Comparison of ENCODE assay signal across 2 cellular contexts in the genomic region with DNA sequence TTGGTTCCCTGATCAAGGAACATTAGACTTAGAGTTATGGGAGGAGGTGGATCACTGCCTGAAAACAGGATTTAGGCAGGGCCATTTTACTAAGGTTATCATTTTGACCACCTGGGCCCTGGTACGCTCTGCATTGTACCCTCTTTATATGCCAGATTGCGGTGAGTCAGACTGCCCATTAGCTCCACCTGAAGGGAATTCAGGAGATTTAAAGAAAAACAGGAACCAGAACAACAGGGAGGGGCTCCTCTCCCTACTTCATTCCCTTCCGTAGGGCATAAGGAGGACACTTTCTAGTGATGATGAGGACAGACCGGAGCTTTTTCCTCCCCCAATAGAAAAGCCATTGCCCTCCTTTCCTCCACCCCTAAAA.
TF ChIP-seq lines count a peak whose summit lies in the region.

No MANE protein-coding gene starts in this region.

TF ChIP-seq in GM23338, 12 proteins besides CTCF, POLR2A, EP300 and RAD21 (continued from another document):
- TF ChIP-seq, protein P1, sequence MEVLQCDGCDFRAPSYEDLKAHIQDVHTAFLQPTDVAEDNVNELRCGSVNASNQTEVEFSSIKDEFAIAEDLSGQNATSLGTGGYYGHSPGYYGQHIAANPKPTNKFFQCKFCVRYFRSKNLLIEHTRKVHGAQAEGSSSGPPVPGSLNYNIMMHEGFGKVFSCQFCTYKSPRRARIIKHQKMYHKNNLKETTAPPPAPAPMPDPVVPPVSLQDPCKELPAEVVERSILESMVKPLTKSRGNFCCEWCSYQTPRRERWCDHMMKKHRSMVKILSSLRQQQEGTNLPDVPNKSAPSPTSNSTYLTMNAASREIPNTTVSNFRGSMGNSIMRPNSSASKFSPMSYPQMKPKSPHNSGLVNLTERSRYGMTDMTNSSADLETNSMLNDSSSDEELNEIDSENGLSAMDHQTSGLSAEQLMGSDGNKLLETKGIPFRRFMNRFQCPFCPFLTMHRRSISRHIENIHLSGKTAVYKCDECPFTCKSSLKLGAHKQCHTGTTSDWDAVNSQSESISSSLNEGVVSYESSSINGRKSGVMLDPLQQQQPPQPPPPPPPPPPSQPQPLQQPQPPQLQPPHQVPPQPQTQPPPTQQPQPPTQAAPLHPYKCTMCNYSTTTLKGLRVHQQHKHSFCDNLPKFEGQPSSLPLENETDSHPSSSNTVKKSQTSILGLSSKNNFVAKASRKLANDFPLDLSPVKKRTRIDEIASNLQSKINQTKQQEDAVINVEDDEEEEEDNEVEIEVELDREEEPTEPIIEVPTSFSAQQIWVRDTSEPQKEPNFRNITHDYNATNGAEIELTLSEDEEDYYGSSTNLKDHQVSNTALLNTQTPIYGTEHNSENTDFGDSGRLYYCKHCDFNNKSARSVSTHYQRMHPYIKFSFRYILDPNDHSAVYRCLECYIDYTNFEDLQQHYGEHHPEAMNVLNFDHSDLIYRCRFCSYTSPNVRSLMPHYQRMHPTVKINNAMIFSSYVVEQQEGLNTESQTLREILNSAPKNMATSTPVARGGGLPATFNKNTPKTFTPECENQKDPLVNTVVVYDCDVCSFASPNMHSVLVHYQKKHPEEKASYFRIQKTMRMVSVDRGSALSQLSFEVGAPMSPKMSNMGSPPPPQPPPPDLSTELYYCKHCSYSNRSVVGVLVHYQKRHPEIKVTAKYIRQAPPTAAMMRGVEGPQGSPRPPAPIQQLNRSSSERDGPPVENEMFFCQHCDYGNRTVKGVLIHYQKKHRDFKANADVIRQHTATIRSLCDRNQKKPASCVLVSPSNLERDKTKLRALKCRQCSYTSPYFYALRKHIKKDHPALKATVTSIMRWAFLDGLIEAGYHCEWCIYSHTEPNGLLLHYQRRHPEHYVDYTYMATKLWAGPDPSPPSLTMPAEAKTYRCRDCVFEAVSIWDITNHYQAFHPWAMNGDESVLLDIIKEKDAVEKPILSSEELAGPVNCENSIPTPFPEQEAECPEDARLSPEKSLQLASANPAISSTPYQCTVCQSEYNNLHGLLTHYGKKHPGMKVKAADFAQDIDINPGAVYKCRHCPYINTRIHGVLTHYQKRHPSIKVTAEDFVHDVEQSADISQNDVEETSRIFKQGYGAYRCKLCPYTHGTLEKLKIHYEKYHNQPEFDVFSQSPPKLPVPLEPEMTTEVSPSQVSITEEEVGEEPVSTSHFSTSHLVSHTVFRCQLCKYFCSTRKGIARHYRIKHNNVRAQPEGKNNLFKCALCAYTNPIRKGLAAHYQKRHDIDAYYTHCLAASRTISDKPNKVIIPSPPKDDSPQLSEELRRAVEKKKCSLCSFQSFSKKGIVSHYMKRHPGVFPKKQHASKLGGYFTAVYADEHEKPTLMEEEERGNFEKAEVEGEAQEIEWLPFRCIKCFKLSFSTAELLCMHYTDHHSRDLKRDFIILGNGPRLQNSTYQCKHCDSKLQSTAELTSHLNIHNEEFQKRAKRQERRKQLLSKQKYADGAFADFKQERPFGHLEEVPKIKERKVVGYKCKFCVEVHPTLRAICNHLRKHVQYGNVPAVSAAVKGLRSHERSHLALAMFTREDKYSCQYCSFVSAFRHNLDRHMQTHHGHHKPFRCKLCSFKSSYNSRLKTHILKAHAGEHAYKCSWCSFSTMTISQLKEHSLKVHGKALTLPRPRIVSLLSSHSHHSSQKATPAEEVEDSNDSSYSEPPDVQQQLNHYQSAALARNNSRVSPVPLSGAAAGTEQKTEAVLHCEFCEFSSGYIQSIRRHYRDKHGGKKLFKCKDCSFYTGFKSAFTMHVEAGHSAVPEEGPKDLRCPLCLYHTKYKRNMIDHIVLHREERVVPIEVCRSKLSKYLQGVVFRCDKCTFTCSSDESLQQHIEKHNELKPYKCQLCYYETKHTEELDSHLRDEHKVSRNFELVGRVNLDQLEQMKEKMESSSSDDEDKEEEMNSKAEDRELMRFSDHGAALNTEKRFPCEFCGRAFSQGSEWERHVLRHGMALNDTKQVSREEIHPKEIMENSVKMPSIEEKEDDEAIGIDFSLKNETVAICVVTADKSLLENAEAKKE (CRISPR knock-in tag; IDR thresholded peaks at IDR 0.05), result no peak
- TF ChIP-seq, protein P2, sequence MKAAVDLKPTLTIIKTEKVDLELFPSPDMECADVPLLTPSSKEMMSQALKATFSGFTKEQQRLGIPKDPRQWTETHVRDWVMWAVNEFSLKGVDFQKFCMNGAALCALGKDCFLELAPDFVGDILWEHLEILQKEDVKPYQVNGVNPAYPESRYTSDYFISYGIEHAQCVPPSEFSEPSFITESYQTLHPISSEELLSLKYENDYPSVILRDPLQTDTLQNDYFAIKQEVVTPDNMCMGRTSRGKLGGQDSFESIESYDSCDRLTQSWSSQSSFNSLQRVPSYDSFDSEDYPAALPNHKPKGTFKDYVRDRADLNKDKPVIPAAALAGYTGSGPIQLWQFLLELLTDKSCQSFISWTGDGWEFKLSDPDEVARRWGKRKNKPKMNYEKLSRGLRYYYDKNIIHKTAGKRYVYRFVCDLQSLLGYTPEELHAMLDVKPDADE (IDR thresholded peaks at IDR 0.05), result no peak
- TF ChIP-seq, protein P3, sequence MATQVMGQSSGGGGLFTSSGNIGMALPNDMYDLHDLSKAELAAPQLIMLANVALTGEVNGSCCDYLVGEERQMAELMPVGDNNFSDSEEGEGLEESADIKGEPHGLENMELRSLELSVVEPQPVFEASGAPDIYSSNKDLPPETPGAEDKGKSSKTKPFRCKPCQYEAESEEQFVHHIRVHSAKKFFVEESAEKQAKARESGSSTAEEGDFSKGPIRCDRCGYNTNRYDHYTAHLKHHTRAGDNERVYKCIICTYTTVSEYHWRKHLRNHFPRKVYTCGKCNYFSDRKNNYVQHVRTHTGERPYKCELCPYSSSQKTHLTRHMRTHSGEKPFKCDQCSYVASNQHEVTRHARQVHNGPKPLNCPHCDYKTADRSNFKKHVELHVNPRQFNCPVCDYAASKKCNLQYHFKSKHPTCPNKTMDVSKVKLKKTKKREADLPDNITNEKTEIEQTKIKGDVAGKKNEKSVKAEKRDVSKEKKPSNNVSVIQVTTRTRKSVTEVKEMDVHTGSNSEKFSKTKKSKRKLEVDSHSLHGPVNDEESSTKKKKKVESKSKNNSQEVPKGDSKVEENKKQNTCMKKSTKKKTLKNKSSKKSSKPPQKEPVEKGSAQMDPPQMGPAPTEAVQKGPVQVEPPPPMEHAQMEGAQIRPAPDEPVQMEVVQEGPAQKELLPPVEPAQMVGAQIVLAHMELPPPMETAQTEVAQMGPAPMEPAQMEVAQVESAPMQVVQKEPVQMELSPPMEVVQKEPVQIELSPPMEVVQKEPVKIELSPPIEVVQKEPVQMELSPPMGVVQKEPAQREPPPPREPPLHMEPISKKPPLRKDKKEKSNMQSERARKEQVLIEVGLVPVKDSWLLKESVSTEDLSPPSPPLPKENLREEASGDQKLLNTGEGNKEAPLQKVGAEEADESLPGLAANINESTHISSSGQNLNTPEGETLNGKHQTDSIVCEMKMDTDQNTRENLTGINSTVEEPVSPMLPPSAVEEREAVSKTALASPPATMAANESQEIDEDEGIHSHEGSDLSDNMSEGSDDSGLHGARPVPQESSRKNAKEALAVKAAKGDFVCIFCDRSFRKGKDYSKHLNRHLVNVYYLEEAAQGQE (IDR thresholded peaks at IDR 0.05; ENCODE audit: unreplicated experiment), result no peak
- no peak for TF ChIP-seq CREB1 (CRISPR knock-in tag; IDR thresholded peaks at IDR 0.05; ENCODE audit: low read depth)

TF ChIP-seq in WTC11, 78 proteins besides CTCF, POLR2A, EP300 and RAD21 (continued from another document and continues in another):
- TF ChIP-seq, protein P4, sequence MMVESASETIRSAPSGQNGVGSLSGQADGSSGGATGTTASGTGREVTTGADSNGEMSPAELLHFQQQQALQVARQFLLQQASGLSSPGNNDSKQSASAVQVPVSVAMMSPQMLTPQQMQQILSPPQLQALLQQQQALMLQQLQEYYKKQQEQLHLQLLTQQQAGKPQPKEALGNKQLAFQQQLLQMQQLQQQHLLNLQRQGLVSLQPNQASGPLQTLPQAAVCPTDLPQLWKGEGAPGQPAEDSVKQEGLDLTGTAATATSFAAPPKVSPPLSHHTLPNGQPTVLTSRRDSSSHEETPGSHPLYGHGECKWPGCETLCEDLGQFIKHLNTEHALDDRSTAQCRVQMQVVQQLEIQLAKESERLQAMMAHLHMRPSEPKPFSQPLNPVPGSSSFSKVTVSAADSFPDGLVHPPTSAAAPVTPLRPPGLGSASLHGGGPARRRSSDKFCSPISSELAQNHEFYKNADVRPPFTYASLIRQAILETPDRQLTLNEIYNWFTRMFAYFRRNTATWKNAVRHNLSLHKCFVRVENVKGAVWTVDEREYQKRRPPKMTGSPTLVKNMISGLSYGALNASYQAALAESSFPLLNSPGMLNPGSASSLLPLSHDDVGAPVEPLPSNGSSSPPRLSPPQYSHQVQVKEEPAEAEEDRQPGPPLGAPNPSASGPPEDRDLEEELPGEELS (CRISPR knock-in tag; IDR thresholded peaks at IDR 0.05), result no peak
- TF ChIP-seq, protein P5, sequence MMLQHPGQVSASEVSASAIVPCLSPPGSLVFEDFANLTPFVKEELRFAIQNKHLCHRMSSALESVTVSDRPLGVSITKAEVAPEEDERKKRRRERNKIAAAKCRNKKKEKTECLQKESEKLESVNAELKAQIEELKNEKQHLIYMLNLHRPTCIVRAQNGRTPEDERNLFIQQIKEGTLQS (CRISPR knock-in tag; conservative IDR thresholded peaks at IDR 0.05), result no peak
- TF ChIP-seq, protein P6, sequence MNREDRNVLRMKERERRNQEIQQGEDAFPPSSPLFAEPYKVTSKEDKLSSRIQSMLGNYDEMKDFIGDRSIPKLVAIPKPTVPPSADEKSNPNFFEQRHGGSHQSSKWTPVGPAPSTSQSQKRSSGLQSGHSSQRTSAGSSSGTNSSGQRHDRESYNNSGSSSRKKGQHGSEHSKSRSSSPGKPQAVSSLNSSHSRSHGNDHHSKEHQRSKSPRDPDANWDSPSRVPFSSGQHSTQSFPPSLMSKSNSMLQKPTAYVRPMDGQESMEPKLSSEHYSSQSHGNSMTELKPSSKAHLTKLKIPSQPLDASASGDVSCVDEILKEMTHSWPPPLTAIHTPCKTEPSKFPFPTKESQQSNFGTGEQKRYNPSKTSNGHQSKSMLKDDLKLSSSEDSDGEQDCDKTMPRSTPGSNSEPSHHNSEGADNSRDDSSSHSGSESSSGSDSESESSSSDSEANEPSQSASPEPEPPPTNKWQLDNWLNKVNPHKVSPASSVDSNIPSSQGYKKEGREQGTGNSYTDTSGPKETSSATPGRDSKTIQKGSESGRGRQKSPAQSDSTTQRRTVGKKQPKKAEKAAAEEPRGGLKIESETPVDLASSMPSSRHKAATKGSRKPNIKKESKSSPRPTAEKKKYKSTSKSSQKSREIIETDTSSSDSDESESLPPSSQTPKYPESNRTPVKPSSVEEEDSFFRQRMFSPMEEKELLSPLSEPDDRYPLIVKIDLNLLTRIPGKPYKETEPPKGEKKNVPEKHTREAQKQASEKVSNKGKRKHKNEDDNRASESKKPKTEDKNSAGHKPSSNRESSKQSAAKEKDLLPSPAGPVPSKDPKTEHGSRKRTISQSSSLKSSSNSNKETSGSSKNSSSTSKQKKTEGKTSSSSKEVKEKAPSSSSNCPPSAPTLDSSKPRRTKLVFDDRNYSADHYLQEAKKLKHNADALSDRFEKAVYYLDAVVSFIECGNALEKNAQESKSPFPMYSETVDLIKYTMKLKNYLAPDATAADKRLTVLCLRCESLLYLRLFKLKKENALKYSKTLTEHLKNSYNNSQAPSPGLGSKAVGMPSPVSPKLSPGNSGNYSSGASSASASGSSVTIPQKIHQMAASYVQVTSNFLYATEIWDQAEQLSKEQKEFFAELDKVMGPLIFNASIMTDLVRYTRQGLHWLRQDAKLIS (CRISPR knock-in tag; IDR thresholded peaks at IDR 0.05; ENCODE audit: borderline replicate concordance), result no peak
- TF ChIP-seq, protein P7, sequence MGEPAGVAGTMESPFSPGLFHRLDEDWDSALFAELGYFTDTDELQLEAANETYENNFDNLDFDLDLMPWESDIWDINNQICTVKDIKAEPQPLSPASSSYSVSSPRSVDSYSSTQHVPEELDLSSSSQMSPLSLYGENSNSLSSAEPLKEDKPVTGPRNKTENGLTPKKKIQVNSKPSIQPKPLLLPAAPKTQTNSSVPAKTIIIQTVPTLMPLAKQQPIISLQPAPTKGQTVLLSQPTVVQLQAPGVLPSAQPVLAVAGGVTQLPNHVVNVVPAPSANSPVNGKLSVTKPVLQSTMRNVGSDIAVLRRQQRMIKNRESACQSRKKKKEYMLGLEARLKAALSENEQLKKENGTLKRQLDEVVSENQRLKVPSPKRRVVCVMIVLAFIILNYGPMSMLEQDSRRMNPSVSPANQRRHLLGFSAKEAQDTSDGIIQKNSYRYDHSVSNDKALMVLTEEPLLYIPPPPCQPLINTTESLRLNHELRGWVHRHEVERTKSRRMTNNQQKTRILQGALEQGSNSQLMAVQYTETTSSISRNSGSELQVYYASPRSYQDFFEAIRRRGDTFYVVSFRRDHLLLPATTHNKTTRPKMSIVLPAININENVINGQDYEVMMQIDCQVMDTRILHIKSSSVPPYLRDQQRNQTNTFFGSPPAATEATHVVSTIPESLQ (CRISPR knock-in tag; IDR thresholded peaks at IDR 0.05), result no peak
- TF ChIP-seq IRF2 (CRISPR knock-in tag; IDR thresholded peaks at IDR 0.05; ENCODE audit: borderline replicate concordance, low read depth), result no peak
- TF ChIP-seq, protein P8, sequence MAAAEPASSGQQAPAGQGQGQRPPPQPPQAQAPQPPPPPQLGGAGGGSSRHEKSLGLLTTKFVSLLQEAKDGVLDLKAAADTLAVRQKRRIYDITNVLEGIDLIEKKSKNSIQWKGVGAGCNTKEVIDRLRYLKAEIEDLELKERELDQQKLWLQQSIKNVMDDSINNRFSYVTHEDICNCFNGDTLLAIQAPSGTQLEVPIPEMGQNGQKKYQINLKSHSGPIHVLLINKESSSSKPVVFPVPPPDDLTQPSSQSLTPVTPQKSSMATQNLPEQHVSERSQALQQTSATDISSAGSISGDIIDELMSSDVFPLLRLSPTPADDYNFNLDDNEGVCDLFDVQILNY (CRISPR knock-in tag; IDR thresholded peaks at IDR 0.05), result no peak
- TF ChIP-seq, protein P9, sequence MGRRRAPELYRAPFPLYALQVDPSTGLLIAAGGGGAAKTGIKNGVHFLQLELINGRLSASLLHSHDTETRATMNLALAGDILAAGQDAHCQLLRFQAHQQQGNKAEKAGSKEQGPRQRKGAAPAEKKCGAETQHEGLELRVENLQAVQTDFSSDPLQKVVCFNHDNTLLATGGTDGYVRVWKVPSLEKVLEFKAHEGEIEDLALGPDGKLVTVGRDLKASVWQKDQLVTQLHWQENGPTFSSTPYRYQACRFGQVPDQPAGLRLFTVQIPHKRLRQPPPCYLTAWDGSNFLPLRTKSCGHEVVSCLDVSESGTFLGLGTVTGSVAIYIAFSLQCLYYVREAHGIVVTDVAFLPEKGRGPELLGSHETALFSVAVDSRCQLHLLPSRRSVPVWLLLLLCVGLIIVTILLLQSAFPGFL (CRISPR knock-in tag; IDR thresholded peaks at IDR 0.05; ENCODE audit: borderline replicate concordance), result no peak
- no peak for TF ChIP-seq MYBL2 (CRISPR knock-in tag; IDR thresholded peaks at IDR 0.05)
- TF ChIP-seq ZNF423 (CRISPR knock-in tag; IDR thresholded peaks at IDR 0.05), result no peak
- no peak for TF ChIP-seq NFYB (CRISPR knock-in tag; conservative IDR thresholded peaks at IDR 0.05; ENCODE audit: low read depth)
- TF ChIP-seq SOX15 (CRISPR knock-in tag; IDR thresholded peaks at IDR 0.05), result no peak
- no peak for TF ChIP-seq NR1H2 (CRISPR knock-in tag; IDR thresholded peaks at IDR 0.05)
- TF ChIP-seq, protein P10, sequence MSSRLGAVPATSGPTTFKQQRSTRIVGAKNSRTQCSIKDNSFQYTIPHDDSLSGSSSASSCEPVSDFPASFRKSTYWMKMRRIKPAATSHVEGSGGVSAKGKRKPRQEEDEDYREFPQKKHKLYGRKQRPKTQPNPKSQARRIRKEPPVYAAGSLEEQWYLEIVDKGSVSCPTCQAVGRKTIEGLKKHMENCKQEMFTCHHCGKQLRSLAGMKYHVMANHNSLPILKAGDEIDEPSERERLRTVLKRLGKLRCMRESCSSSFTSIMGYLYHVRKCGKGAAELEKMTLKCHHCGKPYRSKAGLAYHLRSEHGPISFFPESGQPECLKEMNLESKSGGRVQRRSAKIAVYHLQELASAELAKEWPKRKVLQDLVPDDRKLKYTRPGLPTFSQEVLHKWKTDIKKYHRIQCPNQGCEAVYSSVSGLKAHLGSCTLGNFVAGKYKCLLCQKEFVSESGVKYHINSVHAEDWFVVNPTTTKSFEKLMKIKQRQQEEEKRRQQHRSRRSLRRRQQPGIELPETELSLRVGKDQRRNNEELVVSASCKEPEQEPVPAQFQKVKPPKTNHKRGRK (CRISPR knock-in tag; IDR thresholded peaks at IDR 0.05; ENCODE audit: borderline replicate concordance), result no peak
- no peak for TF ChIP-seq MXD4 (CRISPR knock-in tag; IDR thresholded peaks at IDR 0.05; ENCODE audit: borderline replicate concordance)
- TF ChIP-seq CBFB (CRISPR knock-in tag; IDR thresholded peaks at IDR 0.05; ENCODE audit: low read depth), result no peak
